Comparison of ENCODE assay signal across 9 cellular contexts in the genomic region with DNA sequence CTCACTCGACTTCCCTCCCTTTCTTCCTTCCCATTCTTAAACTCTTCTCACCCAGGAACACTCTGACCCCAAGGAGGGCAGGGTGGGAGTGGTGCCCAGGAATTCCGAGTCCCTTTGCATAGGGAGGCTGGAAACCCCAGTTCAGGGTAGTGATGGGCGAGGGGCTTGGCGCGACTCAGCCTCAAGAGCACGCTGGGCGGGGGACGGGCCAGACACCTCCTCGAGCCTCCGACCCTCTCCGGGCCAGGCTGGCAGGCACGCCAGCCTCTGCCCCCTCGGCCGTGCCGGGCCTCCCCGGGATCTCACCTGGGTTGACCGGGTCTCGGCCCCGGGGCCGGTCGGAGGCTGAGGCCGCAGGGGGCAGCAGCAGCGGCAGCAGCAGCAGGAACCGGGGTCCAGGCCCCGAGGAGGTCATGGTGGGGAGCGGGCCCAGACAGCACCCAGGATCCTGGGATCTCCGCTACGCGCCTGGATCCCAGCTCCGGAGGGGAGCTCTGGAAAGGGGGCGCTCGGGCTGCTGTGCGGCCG. TPM values are rescaled to one million over a fixed set of nuclear protein-coding genes. Genes with fewer than 3 reads are reported as not detected.
DNase-seq lines count a peak whose midpoint lies in the region; ATAC-seq and TF ChIP-seq lines count a peak whose summit lies in the region.
"Had no signal": no experiment of that assay in that cellular context is flagged by ENCODE, and none has a peak within 500 bp of the region (broad histone marks: within the 10 kb centered on the region; RNA-seq: fewer than 3 reads in every experiment).

No MANE protein-coding gene starts in this region.

- WGBS in heart left ventricle, 4 donors = 1% methylated on average over 18 to 34 of the region's 34 CpGs

- no peaks in the 10 kb centered on the region for H3K9me3 ChIP-seq in heart left ventricle
- no peaks in the 10 kb centered on the region for H3K9me3 ChIP-seq in iPS-20b (ENCODE audit: insufficient read depth, low read depth, low read length)

- H3K27ac ChIP-seq in heart left ventricle (peak overlapping the region in 11 of 12 donors; percentile 82 to 97 (median 91)), iPS-20b (ENCODE audit: low read length) (no peak overlapping the region)

- intact Hi-C loops in heart left ventricle (cut with DNase I) = loop anchor here in 7 of 10 donors (1.0 to 10.0 kb wide), 4 partner anchors 27 to 68 kb away; a partner anchor contains a TSS
- intact Hi-C loops in Right ventricle myocardium inferior (cut with DNase I) = no loop called here

- peaks cover 0 to 51% (median 31%) of the 10 kb centered on the region in 9 donors for H3K36me3 ChIP-seq in heart left ventricle
- H3K36me3 ChIP-seq in iPS-20b (ENCODE audit: insufficient read depth, low read depth, low read length) = no peaks in the 10 kb centered on the region

- H3K4me3 Mint-ChIP-seq in activated naive CD4-positive, alpha-beta T cell treated with anti-CD3 and anti-CD28 coated beads, Interleukin-2, amount 50 U/mL, for 24 hours = peak overlapping the region; percentile 95

- H3K9ac ChIP-seq in iPS-20b (ENCODE audit: low read depth, low read length) = peak overlapping the region; percentile 70; the same call in 1 of the 2 replicates

- ATAC-seq in heart left ventricle = peak in 1 of 4 donors; percentile 4
- ATAC-seq in Right ventricle myocardium inferior = no peak
- ATAC-seq in HG03175 (IDR thresholded peaks at IDR 0.05; ENCODE audit: unreplicated experiment) = peak; percentile 21
- ATAC-seq in stimulated activated naive CD8-positive, alpha-beta T cell treated with anti-CD3 and anti-CD28 coated beads, Interleukin-15, Interleukin-2, amounts not matched to agents 100 U/mL and 50 U/mL, for 24 hours = peak; percentile 7

- H3K27ac Mint-ChIP-seq in activated naive CD4-positive, alpha-beta T cell treated with anti-CD3 and anti-CD28 coated beads, Interleukin-2, amount 50 U/mL, for 24 hours = peak overlapping the region; percentile 39

- H3K4me3 ChIP-seq in heart left ventricle (peak overlapping the region; percentile 53 to 95 (median 80)), iPS-20b (ENCODE audit: low read length) (peak overlapping the region; percentile 90)

- DNase-seq in heart left ventricle = no peak
- DNase-seq in Right ventricle myocardium inferior (ENCODE audit: missing footprints) = no peak
- no peak for DNase-seq in stimulated activated naive CD8-positive, alpha-beta T cell treated with anti-CD3 and anti-CD28 coated beads, Interleukin-15, Interleukin-2, amounts not matched to agents 100 U/mL and 50 U/mL, for 24 hours
- DNase-seq in NCI-H146 (lab: John Stamatoyannopoulos, UW) = no peak
- no peak for DNase-seq in NCI-H526 treated with DMSO at 0.1 percent for 48 hours (lab: John Stamatoyannopoulos, UW)

- H3K36me3 Mint-ChIP-seq in activated naive CD4-positive, alpha-beta T cell treated with anti-CD3 and anti-CD28 coated beads, Interleukin-2, amount 50 U/mL, for 24 hours = no peaks in the 10 kb centered on the region

- no peaks in the 10 kb centered on the region for H3K27me3 ChIP-seq in heart left ventricle
- peaks cover 5% of the 10 kb centered on the region; the same call in 1 of the 2 replicates for H3K27me3 ChIP-seq in iPS-20b (ENCODE audit: insufficient read depth, low read length)

- H3K4me1 Mint-ChIP-seq in activated naive CD4-positive, alpha-beta T cell treated with anti-CD3 and anti-CD28 coated beads, Interleukin-2, amount 50 U/mL, for 24 hours = peaks cover 41% of the 10 kb centered on the region

- no peaks in the 10 kb centered on the region for H3K27me3 Mint-ChIP-seq in activated naive CD4-positive, alpha-beta T cell treated with anti-CD3 and anti-CD28 coated beads, Interleukin-2, amount 50 U/mL, for 24 hours

- TF ChIP-seq POLR2A in heart left ventricle (IDR thresholded peaks at IDR 0.05) = no peak

- no peaks in the 10 kb centered on the region for H3K9me3 Mint-ChIP-seq in activated naive CD4-positive, alpha-beta T cell treated with anti-CD3 and anti-CD28 coated beads, Interleukin-2, amount 50 U/mL, for 24 hours

- H3K4me1 ChIP-seq in heart left ventricle (peaks cover 4 to 48% (median 31%) of the 10 kb centered on the region in 12 donors), iPS-20b (ENCODE audit: insufficient read depth, low read length) (no peaks in the 10 kb centered on the region; the same call in 1 of the 2 replicates)

- no peak for TF ChIP-seq CTCF in heart left ventricle (IDR thresholded peaks at IDR 0.05)

RNA-seq across cellular contexts. Expression of a gene that starts 0.5 kb away (rescaled TPM):
- total RNA-seq in heart left ventricle (10 to 100 TPM; 27.4 to 77.6 (median 42.0) TPM), Right ventricle myocardium inferior (41.7 TPM)
- polyA plus RNA-seq in heart left ventricle = 10 to 100 TPM; 22.2 to 55.2 TPM

RNA-seq across cellular contexts. Expression of a gene that starts 1.0 kb away (rescaled TPM):
- 10 to 100 TPM; 47.0 to 88.1 (median 51.3) TPM for total RNA-seq in heart left ventricle
- 100 to 1,000 TPM in 1 of 2 donors, 10 to 100 TPM in 1; 89.8 to 156 TPM for polyA plus RNA-seq in heart left ventricle
- 57.5 TPM for total RNA-seq in Right ventricle myocardium inferior

RNA-seq across cellular contexts. Expression of a gene that starts 16.1 kb away (rescaled TPM):
- total RNA-seq in heart left ventricle (not detected), Right ventricle myocardium inferior (not detected)
- polyA plus RNA-seq in heart left ventricle = not detected
- total RNA-seq: lung microvascular endothelial cell had no signal

RNA-seq across cellular contexts. Expression of a gene that starts 20.7 kb away (rescaled TPM):
- total RNA-seq in heart left ventricle (10 to 100 TPM in 1 of 9 donors, 1 to 10 TPM in 8; 1.4 to 37.6 (median 2.2) TPM), Right ventricle myocardium inferior (2.5 TPM)
- polyA plus RNA-seq in heart left ventricle = 1 to 10 TPM; 1.9 to 3.6 TPM

RNA-seq across cellular contexts. Expression of a gene that starts 28.0 kb away (rescaled TPM):
- total RNA-seq in heart left ventricle (100 to 1,000 TPM; 249 to 491 (median 282) TPM), Right ventricle myocardium inferior (331 TPM)
- 100 to 1,000 TPM; 204 to 361 TPM for polyA plus RNA-seq in heart left ventricle
